Comparison of ENCODE assay signal across 1 cellular context in the genomic region with DNA sequence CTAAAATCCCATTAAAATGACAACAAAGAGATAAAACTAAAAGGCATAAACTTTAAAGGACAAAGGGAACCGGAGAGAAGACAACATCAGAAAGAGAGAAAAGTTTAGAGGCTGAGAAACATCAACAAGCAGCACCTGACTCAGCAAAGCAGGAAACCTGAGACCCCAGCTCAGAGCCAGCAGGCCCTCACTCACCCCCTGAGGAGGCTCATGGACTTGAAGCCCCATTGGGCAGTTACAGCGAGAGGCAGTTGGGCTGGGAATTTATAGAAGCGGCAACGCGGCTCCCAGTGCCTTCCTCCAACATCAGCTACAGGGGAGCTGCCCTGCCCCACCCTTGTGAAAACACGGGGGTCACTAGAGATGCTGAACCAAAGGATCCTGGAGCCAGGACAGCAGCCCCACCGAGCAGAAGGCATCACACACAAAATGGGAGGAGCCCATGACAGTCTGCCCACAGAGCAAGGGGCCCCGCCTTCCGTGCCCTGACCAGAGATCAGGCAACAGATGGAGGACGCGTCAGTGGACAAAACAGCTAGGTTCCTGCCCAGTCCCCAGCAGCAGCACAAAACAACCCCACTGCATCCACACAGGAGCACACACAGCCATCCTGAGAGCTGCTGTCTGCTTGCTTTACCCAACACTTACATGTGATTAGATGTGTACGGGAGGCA.
A peak's percentile ranks its signal among the peaks of the same experiment; 100 is the strongest.
TF ChIP-seq lines count a peak whose summit lies in the region.

No MANE protein-coding gene starts in this region.

TF ChIP-seq in H1, 55 proteins besides CTCF, POLR2A, EP300 and RAD21:
- TF ChIP-seq, protein P1, sequence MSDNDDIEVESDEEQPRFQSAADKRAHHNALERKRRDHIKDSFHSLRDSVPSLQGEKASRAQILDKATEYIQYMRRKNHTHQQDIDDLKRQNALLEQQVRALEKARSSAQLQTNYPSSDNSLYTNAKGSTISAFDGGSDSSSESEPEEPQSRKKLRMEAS (IDR thresholded peaks at IDR 0.05), result peak; percentile 90
- TF ChIP-seq SRF (IDR thresholded peaks at IDR 0.05; ENCODE audit: low read depth, low read length), result no peak
- no peak for TF ChIP-seq KDM1A (IDR thresholded peaks at IDR 0.05; ENCODE audit: borderline replicate concordance, low read length)
- TF ChIP-seq BACH1 (IDR thresholded peaks at IDR 0.05; ENCODE audit: low read length), result no peak
- TF ChIP-seq MAFK (IDR thresholded peaks at IDR 0.05; ENCODE audit: low read depth, low read length), result peak; percentile 46; the same call in 1 of the 2 replicates
- no peak for TF ChIP-seq USF2 (IDR thresholded peaks at IDR 0.05; ENCODE audit: low read length)
- TF ChIP-seq, protein P2, sequence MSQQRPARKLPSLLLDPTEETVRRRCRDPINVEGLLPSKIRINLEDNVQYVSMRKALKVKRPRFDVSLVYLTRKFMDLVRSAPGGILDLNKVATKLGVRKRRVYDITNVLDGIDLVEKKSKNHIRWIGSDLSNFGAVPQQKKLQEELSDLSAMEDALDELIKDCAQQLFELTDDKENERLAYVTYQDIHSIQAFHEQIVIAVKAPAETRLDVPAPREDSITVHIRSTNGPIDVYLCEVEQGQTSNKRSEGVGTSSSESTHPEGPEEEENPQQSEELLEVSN (IDR thresholded peaks at IDR 0.05), result peak; percentile 93
- TF ChIP-seq CHD1 (IDR thresholded peaks at IDR 0.05; ENCODE audit: low read depth, low read length), result no peak
- no peak for TF ChIP-seq ZNF274 (IDR thresholded peaks at IDR 0.05; ENCODE audit: borderline replicate concordance, extremely low read depth, low read length)
- no peak for TF ChIP-seq TAF1 (IDR thresholded peaks at IDR 0.05; ENCODE audit: low read depth, low read length)
- TF ChIP-seq NANOG (IDR thresholded peaks at IDR 0.05; ENCODE audit: insufficient read depth, low read depth, low read length, poor library complexity, severe bottlenecking), result no peak
- TF ChIP-seq HDAC2 (IDR thresholded peaks at IDR 0.05; ENCODE audit: borderline replicate concordance in 1 of 2, low read depth in 2 of 2, low read length in 2 of 2), result no peak
- no peak for TF ChIP-seq BRCA1 (IDR thresholded peaks at IDR 0.05; ENCODE audit: low read depth, low read length)
- no peak for TF ChIP-seq SIRT6 (IDR thresholded peaks at IDR 0.05; ENCODE audit: low read length)
